ENCODE assay signal across 1 cellular context in genomic region chr22:24590596-24591173, GRCh38.
TF ChIP-seq lines count a peak whose summit lies in the region.

No MANE protein-coding gene starts in this region.

TF ChIP-seq in IMR-90, 13 proteins besides CTCF, POLR2A, EP300 and RAD21 (continued from another document):
- TF ChIP-seq CEBPB (IDR thresholded peaks at IDR 0.05; ENCODE audit: low read depth, low read length) (no peak), MAFK (IDR thresholded peaks at IDR 0.05; ENCODE audit: low read depth, low read length) (no peak), FOS (IDR thresholded peaks at IDR 0.05; ENCODE audit: low read depth, low read length) (no peak), ELK1 (IDR thresholded peaks at IDR 0.05; ENCODE audit: borderline replicate concordance, low read depth, low read length) (no peak), USF2 (IDR thresholded peaks at IDR 0.05; ENCODE audit: low read depth, low read length) (no peak), RFX5 (IDR thresholded peaks at IDR 0.05; ENCODE audit: low read depth, low read length) (no peak), MXI1 (IDR thresholded peaks at IDR 0.05; ENCODE audit: borderline replicate concordance, low read depth, low read length) (no peak)
